In genomic region chr7:42935861-42936260, GRCh38 we compare ENCODE assay signal across 17 cellular contexts.
"Had no signal": no experiment of that assay in that cellular context is flagged by ENCODE, and none has a peak within 500 bp of the region (broad histone marks: within the 10 kb centered on the region; RNA-seq: fewer than 3 reads in every experiment).

No MANE protein-coding gene starts in this region.

- H3K9me3 Mint-ChIP-seq: central memory CD8-positive, alpha-beta T cell; natural killer cell treated with Interleukin-12 subunit alpha and Interleukin-12 subunit beta and Interleukin-15 and Interleukin-18, amount 100 ng/mL, for 72 hours; stimulated activated naive CD8-positive, alpha-beta T cell treated with anti-CD3 and anti-CD28 coated beads, Interleukin-15, Interleukin-2, amounts not matched to agents 100 ng/mL and 50 ng/mL, for 24 hours had no signal

- DNase-seq: activated CD4-positive, alpha-beta T cell treated with anti-CD3 and anti-CD28 coated beads for 1 hour; activated CD4-positive, alpha-beta T cell treated with anti-CD3 and anti-CD28 coated beads, Interleukin-2, amount 50 U/mL, for 48 hours; activated CD8-positive, alpha-beta memory T cell treated with anti-CD3 and anti-CD28 coated beads, Interleukin-2, amount 10 ng/mL, durations not matched to agents 7 days and 5 days; activated effector memory CD4-positive, alpha-beta T cell treated with Interleukin-2 at 50 U/mL for 16 hours; aorta; brain microvascular endothelial cell; colonic mucosa; erythroblast; lower lobe of right lung; nucleus accumbens; stimulated activated CD8-positive, alpha-beta memory T cell treated with anti-CD3 and anti-CD28 coated beads, Interleukin-4, amount 100 ng/mL, for 48 hours; T-helper 2 cell had no signal

- H3K27me3 ChIP-seq: brain microvascular endothelial cell, colonic mucosa, tibial nerve had no signal

- H3K36me3 ChIP-seq: colonic mucosa had no signal

- H3K27ac ChIP-seq: brain microvascular endothelial cell, colonic mucosa, lower lobe of right lung, tibial nerve, VCaP had no signal

- ATAC-seq: activated CD8-positive, alpha-beta memory T cell treated with anti-CD3 and anti-CD28 coated beads, Interleukin-2, amount 10 ng/mL, durations not matched to agents 7 days and 5 days; lower lobe of right lung; natural killer cell treated with Interleukin-12 subunit alpha and Interleukin-12 subunit beta and Interleukin-15 and Interleukin-18, amount 100 ng/mL, for 72 hours had no signal

- H3K4me3 ChIP-seq: colonic mucosa, lower lobe of right lung, tibial nerve had no signal

- H3K9me3 ChIP-seq: colonic mucosa, lower lobe of right lung, tibial nerve had no signal

- H3K4me3 Mint-ChIP-seq: activated CD8-positive, alpha-beta memory T cell treated with anti-CD3 and anti-CD28 coated beads, Interleukin-2, amount 10 ng/mL, durations not matched to agents 7 days and 5 days; central memory CD8-positive, alpha-beta T cell; natural killer cell treated with Interleukin-12 subunit alpha and Interleukin-12 subunit beta and Interleukin-15 and Interleukin-18, amount 100 ng/mL, for 72 hours; stimulated activated naive CD8-positive, alpha-beta T cell treated with anti-CD3 and anti-CD28 coated beads, Interleukin-15, Interleukin-2, amounts not matched to agents 100 ng/mL and 50 ng/mL, for 24 hours had no signal

- H3K27ac Mint-ChIP-seq: activated CD8-positive, alpha-beta memory T cell treated with anti-CD3 and anti-CD28 coated beads, Interleukin-2, amount 10 ng/mL, durations not matched to agents 7 days and 5 days; natural killer cell treated with Interleukin-12 subunit alpha and Interleukin-12 subunit beta and Interleukin-15 and Interleukin-18, amount 100 ng/mL, for 72 hours had no signal

- H3K27me3 Mint-ChIP-seq: activated CD8-positive, alpha-beta memory T cell treated with anti-CD3 and anti-CD28 coated beads, Interleukin-2, amount 10 ng/mL, durations not matched to agents 7 days and 5 days; central memory CD8-positive, alpha-beta T cell; natural killer cell treated with Interleukin-12 subunit alpha and Interleukin-12 subunit beta and Interleukin-15 and Interleukin-18, amount 100 ng/mL, for 72 hours; stimulated activated naive CD8-positive, alpha-beta T cell treated with anti-CD3 and anti-CD28 coated beads, Interleukin-15, Interleukin-2, amounts not matched to agents 100 ng/mL and 50 ng/mL, for 24 hours had no signal
